1 cellular context compared by ENCODE assay signal in the genomic region with DNA sequence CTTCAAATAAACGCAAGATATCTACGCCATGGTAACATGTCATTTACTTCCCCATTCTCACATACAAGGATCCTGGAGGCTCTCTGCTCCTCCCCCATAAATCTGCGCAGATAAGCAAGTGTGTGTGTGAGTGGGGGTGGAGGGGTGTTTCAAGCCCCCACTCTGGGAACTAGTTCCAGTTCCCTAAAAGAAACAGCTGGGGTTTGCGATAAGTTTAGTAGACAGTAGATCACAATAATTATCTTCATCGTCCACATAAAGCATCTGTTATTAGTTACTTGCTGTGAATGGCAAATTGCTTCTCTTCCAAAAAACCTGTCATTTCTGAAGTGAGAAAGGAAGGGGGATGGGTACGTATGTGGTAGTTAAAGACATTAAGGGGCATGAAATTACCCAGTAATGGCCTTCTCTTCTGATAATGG.
A peak's percentile ranks its signal among the peaks of the same experiment; 100 is the strongest.
TF ChIP-seq lines count a peak whose summit lies in the region.

No MANE protein-coding gene starts in this region.

TF ChIP-seq in GM12878, 131 proteins besides CTCF, POLR2A, EP300 and RAD21 (continued from another document):
- TF ChIP-seq, protein P1, sequence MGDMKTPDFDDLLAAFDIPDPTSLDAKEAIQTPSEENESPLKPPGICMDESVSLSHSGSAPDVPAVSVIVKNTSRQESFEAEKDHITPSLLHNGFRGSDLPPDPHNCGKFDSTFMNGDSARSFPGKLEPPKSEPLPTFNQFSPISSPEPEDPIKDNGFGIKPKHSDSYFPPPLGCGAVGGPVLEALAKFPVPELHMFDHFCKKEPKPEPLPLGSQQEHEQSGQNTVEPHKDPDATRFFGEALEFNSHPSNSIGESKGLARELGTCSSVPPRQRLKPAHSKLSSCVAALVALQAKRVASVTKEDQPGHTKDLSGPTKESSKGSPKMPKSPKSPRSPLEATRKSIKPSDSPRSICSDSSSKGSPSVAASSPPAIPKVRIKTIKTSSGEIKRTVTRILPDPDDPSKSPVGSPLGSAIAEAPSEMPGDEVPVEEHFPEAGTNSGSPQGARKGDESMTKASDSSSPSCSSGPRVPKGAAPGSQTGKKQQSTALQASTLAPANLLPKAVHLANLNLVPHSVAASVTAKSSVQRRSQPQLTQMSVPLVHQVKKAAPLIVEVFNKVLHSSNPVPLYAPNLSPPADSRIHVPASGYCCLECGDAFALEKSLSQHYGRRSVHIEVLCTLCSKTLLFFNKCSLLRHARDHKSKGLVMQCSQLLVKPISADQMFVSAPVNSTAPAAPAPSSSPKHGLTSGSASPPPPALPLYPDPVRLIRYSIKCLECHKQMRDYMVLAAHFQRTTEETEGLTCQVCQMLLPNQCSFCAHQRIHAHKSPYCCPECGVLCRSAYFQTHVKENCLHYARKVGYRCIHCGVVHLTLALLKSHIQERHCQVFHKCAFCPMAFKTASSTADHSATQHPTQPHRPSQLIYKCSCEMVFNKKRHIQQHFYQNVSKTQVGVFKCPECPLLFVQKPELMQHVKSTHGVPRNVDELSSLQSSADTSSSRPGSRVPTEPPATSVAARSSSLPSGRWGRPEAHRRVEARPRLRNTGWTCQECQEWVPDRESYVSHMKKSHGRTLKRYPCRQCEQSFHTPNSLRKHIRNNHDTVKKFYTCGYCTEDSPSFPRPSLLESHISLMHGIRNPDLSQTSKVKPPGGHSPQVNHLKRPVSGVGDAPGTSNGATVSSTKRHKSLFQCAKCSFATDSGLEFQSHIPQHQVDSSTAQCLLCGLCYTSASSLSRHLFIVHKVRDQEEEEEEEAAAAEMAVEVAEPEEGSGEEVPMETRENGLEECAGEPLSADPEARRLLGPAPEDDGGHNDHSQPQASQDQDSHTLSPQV (IDR thresholded peaks at IDR 0.05), result no peak
- TF ChIP-seq IRF4 (IDR thresholded peaks at IDR 0.05; ENCODE audit: low read depth, low read length) (no peak), CEBPB (IDR thresholded peaks at IDR 0.05; ENCODE audit: borderline replicate concordance in 1 of 2, low read depth in 2 of 2, low read length in 2 of 2) (no peak), SPI1 (IDR thresholded peaks at IDR 0.05; ENCODE audit: borderline replicate concordance, insufficient read depth, low read depth, low read length) (peak; percentile 90), NBN (IDR thresholded peaks at IDR 0.05) (0 out of 2 replicates have a peak, but pooled peaks have one; percentile 20), ZSCAN29 (IDR thresholded peaks at IDR 0.05) (no peak), ASH2L (IDR thresholded peaks at IDR 0.05; ENCODE audit: borderline replicate concordance, low read depth) (no peak), TCF3 (IDR thresholded peaks at IDR 0.05; ENCODE audit: borderline replicate concordance, insufficient read depth, low read depth, low read length) (peak; percentile 34; the same call in 1 of the 2 replicates), KLF5 (IDR thresholded peaks at IDR 0.05; ENCODE audit: partially characterized antibody) (no peak), TCF7 (IDR thresholded peaks at IDR 0.05; ENCODE audit: borderline replicate concordance) (no peak), CHD2 (IDR thresholded peaks at IDR 0.05; ENCODE audit: borderline replicate concordance, low read depth, low read length) (peak; percentile 50; the same call in 1 of the 2 replicates), BHLHE40 (IDR thresholded peaks at IDR 0.05; ENCODE audit: borderline replicate concordance in 1 of 2, low read depth in 2 of 2, low read length in 1 of 2) (0 out of 4 replicates have a peak, but pooled peaks of 1 of the 2 experiments have one; percentile 6), CREB1 (IDR thresholded peaks at IDR 0.05; ENCODE audit: low read depth) (no peak), ESRRA (IDR thresholded peaks at IDR 0.05; ENCODE audit: low read length) (no peak), POU2F2 (IDR thresholded peaks at IDR 0.05; ENCODE audit: borderline replicate concordance, low read depth, low read length) (no peak), IKZF2 (IDR thresholded peaks at IDR 0.05) (peak; percentile 61 to 69; a peak in 3 of 4 replicates), SP1 (IDR thresholded peaks at IDR 0.05; ENCODE audit: low read depth, low read length) (peak; percentile 25), TCF12 (IDR thresholded peaks at IDR 0.05; ENCODE audit: low read depth, low read length) (peak; percentile 80), ZZZ3 (IDR thresholded peaks at IDR 0.05; ENCODE audit: control insufficient read depth, insufficient read length, low read depth) (no peak), BCL11A (IDR thresholded peaks at IDR 0.05; ENCODE audit: low read depth, low read length) (0 out of 2 replicates have a peak, but pooled peaks have one; percentile 48), ZNF274 (IDR thresholded peaks at IDR 0.05; ENCODE audit: insufficient read depth, insufficient read length) (no peak), IKZF1 (conservative IDR thresholded peaks at IDR 0.05) (peak; percentile 64), ZNF622 (IDR thresholded peaks at IDR 0.05) (no peak), EGR1 (IDR thresholded peaks at IDR 0.05; ENCODE audit: borderline replicate concordance in 1 of 2, low read depth in 2 of 2, low read length in 2 of 2) (peak in 1 of 2 experiments; percentile 49; a peak in 1 of 3 replicates), NFYA (IDR thresholded peaks at IDR 0.05; ENCODE audit: borderline replicate concordance, low read depth, low read length) (no peak), ZNF207 (IDR thresholded peaks at IDR 0.05; ENCODE audit: borderline replicate concordance) (no peak)
- TF ChIP-seq, protein P2, sequence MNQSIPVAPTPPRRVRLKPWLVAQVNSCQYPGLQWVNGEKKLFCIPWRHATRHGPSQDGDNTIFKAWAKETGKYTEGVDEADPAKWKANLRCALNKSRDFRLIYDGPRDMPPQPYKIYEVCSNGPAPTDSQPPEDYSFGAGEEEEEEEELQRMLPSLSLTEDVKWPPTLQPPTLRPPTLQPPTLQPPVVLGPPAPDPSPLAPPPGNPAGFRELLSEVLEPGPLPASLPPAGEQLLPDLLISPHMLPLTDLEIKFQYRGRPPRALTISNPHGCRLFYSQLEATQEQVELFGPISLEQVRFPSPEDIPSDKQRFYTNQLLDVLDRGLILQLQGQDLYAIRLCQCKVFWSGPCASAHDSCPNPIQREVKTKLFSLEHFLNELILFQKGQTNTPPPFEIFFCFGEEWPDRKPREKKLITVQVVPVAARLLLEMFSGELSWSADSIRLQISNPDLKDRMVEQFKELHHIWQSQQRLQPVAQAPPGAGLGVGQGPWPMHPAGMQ (IDR thresholded peaks at IDR 0.05; ENCODE audit: borderline replicate concordance), result no peak
- TF ChIP-seq, protein P3, sequence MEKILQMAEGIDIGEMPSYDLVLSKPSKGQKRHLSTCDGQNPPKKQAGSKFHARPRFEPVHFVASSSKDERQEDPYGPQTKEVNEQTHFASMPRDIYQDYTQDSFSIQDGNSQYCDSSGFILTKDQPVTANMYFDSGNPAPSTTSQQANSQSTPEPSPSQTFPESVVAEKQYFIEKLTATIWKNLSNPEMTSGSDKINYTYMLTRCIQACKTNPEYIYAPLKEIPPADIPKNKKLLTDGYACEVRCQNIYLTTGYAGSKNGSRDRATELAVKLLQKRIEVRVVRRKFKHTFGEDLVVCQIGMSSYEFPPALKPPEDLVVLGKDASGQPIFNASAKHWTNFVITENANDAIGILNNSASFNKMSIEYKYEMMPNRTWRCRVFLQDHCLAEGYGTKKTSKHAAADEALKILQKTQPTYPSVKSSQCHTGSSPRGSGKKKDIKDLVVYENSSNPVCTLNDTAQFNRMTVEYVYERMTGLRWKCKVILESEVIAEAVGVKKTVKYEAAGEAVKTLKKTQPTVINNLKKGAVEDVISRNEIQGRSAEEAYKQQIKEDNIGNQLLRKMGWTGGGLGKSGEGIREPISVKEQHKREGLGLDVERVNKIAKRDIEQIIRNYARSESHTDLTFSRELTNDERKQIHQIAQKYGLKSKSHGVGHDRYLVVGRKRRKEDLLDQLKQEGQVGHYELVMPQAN (conservative IDR thresholded peaks at IDR 0.05), result no peak
- TF ChIP-seq, protein P4, sequence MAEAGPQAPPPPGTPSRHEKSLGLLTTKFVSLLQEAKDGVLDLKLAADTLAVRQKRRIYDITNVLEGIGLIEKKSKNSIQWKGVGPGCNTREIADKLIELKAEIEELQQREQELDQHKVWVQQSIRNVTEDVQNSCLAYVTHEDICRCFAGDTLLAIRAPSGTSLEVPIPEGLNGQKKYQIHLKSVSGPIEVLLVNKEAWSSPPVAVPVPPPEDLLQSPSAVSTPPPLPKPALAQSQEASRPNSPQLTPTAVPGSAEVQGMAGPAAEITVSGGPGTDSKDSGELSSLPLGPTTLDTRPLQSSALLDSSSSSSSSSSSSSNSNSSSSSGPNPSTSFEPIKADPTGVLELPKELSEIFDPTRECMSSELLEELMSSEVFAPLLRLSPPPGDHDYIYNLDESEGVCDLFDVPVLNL (IDR thresholded peaks at IDR 0.05; ENCODE audit: low read depth, low read length), result no peak
- TF ChIP-seq, protein P5, sequence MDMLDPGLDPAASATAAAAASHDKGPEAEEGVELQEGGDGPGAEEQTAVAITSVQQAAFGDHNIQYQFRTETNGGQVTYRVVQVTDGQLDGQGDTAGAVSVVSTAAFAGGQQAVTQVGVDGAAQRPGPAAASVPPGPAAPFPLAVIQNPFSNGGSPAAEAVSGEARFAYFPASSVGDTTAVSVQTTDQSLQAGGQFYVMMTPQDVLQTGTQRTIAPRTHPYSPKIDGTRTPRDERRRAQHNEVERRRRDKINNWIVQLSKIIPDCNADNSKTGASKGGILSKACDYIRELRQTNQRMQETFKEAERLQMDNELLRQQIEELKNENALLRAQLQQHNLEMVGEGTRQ (IDR thresholded peaks at IDR 0.05; ENCODE audit: borderline replicate concordance, low read depth, low read length), result no peak
- TF ChIP-seq, protein P6, sequence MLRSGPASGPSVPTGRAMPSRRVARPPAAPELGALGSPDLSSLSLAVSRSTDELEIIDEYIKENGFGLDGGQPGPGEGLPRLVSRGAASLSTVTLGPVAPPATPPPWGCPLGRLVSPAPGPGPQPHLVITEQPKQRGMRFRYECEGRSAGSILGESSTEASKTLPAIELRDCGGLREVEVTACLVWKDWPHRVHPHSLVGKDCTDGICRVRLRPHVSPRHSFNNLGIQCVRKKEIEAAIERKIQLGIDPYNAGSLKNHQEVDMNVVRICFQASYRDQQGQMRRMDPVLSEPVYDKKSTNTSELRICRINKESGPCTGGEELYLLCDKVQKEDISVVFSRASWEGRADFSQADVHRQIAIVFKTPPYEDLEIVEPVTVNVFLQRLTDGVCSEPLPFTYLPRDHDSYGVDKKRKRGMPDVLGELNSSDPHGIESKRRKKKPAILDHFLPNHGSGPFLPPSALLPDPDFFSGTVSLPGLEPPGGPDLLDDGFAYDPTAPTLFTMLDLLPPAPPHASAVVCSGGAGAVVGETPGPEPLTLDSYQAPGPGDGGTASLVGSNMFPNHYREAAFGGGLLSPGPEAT (IDR thresholded peaks at IDR 0.05; ENCODE audit: low read depth), result 0 out of 2 replicates have a peak, but pooled peaks have one; percentile 22
